Comparison of ENCODE assay signal across 23 cellular contexts in genomic region chr3:146524961-146525360, GRCh38. TPM values are rescaled to one million over a fixed set of nuclear protein-coding genes. Genes with fewer than 3 reads are reported as not detected.
"Had no signal": no experiment of that assay in that cellular context is flagged by ENCODE, and none has a peak within 500 bp of the region (broad histone marks: within the 10 kb centered on the region; RNA-seq: fewer than 3 reads in every experiment).

No MANE protein-coding gene starts in this region.

- DNase-seq: activated B cell treated with CpG ODN at 0.5 μM for 24 hours; activated CD4-positive, alpha-beta memory T cell treated with anti-CD3 and anti-CD28 coated beads for 36 hours; activated CD4-positive, alpha-beta T cell treated with anti-CD3 and anti-CD28 coated beads for 4 hours; activated naive CD4-positive, alpha-beta T cell treated with anti-CD3 and anti-CD28 coated beads, Interleukin-2, amount 10 ng/mL, durations not matched to agents 7 days and 5 days; activated T-cell treated with anti-CD3 and anti-CD28 coated beads, Interleukin-2, amount 50 U/mL, for 48 hours; erythroblast; glutamatergic neuron; immature natural killer cell; midbrain; ovary; stimulated activated CD4-positive, alpha-beta T cell treated with anti-CD3 and anti-CD28 coated beads, Interleukin-4, amount 100 ng/mL, for 24 hours; stimulated activated naive CD4-positive, alpha-beta T cell treated with Interleukin-2 at 50 U/mL for 16 hours; T-helper 9 cell; upper lobe of left lung had no signal

- H2AFZ ChIP-seq: hepatocyte had no signal

- ATAC-seq: left lobe of liver; natural killer cell treated with Interleukin-12 subunit alpha and Interleukin-12 subunit beta and Interleukin-15 and Interleukin-18, amount 100 ng/mL, for 72 hours had no signal

- H3K4me2 ChIP-seq: hepatocyte had no signal

- H3K27ac ChIP-seq: hepatocyte, ovary, prostate gland, upper lobe of left lung had no signal

- H3K4me1 ChIP-seq: prostate gland had no signal

- H3K4me3 ChIP-seq: hepatocyte, ovary, prostate gland, upper lobe of left lung had no signal

- H3K79me2 ChIP-seq: hepatocyte had no signal

- H3K27me3 ChIP-seq: hepatocyte, ovary, upper lobe of left lung had no signal

- H3K36me3 ChIP-seq: ovary, prostate gland had no signal

- H3K9me3 ChIP-seq: ovary, prostate gland, upper lobe of left lung had no signal

RNA-seq across cellular contexts. Expression of gene PLSCR2, which starts 55.6 kb away (rescaled TPM):
- total RNA-seq: activated B cell treated with CpG ODN at 0.5 μM for 24 hours; activated CD4-positive, alpha-beta memory T cell treated with anti-CD3 and anti-CD28 coated beads for 36 hours; chondrocyte; frontal cortex; hepatocyte; kidney epithelial cell; left lobe of liver; lung microvascular endothelial cell; natural killer cell treated with Interleukin-12 subunit alpha and Interleukin-12 subunit beta and Interleukin-15 and Interleukin-18, amount 100 ng/mL, for 72 hours had no signal
- polyA plus RNA-seq: fibroblast of lung, hepatocyte, immature natural killer cell, ovary had no signal
